9 cellular contexts compared by ENCODE assay signal in the genomic region with DNA sequence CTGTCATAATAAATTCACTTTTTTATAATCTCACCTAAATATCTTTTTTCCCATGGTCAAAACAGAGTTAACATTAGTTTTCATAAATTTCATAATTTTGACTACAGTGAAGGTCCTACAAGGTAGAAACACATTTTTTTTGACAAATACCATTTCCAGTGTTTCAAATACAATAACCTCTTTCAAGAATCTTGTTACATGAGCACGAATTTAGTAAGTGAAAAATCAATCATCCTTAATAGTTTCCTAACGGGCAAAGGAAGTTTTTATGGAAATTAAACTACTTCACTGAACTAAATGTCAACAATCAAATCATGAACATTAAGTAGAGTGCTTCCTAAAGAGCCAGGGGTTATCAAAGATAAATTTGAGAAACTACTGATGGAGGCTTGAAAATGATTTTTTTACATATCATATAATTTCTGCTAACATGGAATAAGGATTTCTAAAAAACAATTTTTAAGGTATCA.
"Had no signal": no experiment of that assay in that cellular context is flagged by ENCODE, and none has a peak within 500 bp of the region (broad histone marks: within the 10 kb centered on the region; RNA-seq: fewer than 3 reads in every experiment).

No MANE protein-coding gene starts in this region.

- H3K27ac Mint-ChIP-seq: stimulated activated naive CD8-positive, alpha-beta T cell treated with anti-CD3 and anti-CD28 coated beads, Interleukin-15, Interleukin-2, amounts not matched to agents 100 ng/mL and 50 ng/mL, for 24 hours had no signal

- H3K27me3 ChIP-seq: ascending aorta, right lobe of liver, upper lobe of left lung had no signal

- H3K4me1 ChIP-seq: ascending aorta had no signal

- DNase-seq: activated CD4-positive, alpha-beta T cell treated with anti-CD3 and anti-CD28 coated beads, Interleukin-2, amount 50 U/mL, for 4 hours; activated naive CD4-positive, alpha-beta T cell treated with anti-CD3 and anti-CD28 coated beads, Interleukin-2, amount 10 ng/mL, durations not matched to agents 7 days and 5 days; activated T-cell treated with anti-CD3 and anti-CD28 coated beads for 4 hours; upper lobe of left lung had no signal

- FAIRE-seq: endometrium had no signal

- H3K4me3 Mint-ChIP-seq: activated naive CD4-positive, alpha-beta T cell treated with anti-CD3 and anti-CD28 coated beads, Interleukin-2, amount 10 ng/mL, durations not matched to agents 7 days and 5 days; stimulated activated naive CD8-positive, alpha-beta T cell treated with anti-CD3 and anti-CD28 coated beads, Interleukin-15, Interleukin-2, amounts not matched to agents 100 ng/mL and 50 ng/mL, for 24 hours had no signal

- H3K27ac ChIP-seq: ascending aorta, psoas muscle, right lobe of liver, upper lobe of left lung had no signal

- H3K9me3 Mint-ChIP-seq: activated naive CD4-positive, alpha-beta T cell treated with anti-CD3 and anti-CD28 coated beads, Interleukin-2, amount 10 ng/mL, durations not matched to agents 7 days and 5 days; stimulated activated naive CD8-positive, alpha-beta T cell treated with anti-CD3 and anti-CD28 coated beads, Interleukin-15, Interleukin-2, amounts not matched to agents 100 ng/mL and 50 ng/mL, for 24 hours had no signal

- H3K4me3 ChIP-seq: ascending aorta, right lobe of liver, upper lobe of left lung had no signal

- H3K9me3 ChIP-seq: ascending aorta, psoas muscle, right lobe of liver, upper lobe of left lung had no signal

- H3K36me3 ChIP-seq: ascending aorta, right lobe of liver, upper lobe of left lung had no signal

- H3K27me3 Mint-ChIP-seq: activated naive CD4-positive, alpha-beta T cell treated with anti-CD3 and anti-CD28 coated beads, Interleukin-2, amount 10 ng/mL, durations not matched to agents 7 days and 5 days; stimulated activated naive CD8-positive, alpha-beta T cell treated with anti-CD3 and anti-CD28 coated beads, Interleukin-15, Interleukin-2, amounts not matched to agents 100 ng/mL and 50 ng/mL, for 24 hours had no signal
